19 cellular contexts compared by ENCODE assay signal in genomic region chr14:23097786-23098185, GRCh38. TPM values are rescaled to one million over a fixed set of nuclear protein-coding genes. Genes with fewer than 3 reads are reported as not detected.
DNase-seq lines count a peak whose midpoint lies in the region; ATAC-seq and TF ChIP-seq lines count a peak whose summit lies in the region.
"Had no signal": no experiment of that assay in that cellular context is flagged by ENCODE, and none has a peak within 500 bp of the region (broad histone marks: within the 10 kb centered on the region; RNA-seq: fewer than 3 reads in every experiment).

No MANE protein-coding gene starts in this region.

- no peaks in the 10 kb centered on the region for H3K27me3 Mint-ChIP-seq in T-helper 1 cell treated with Interleukin-12 subunit alpha and Interleukin-12 subunit beta and Interleukin-4 antibody, amounts not matched to agents 30 μg/mL and 1 μg/mL, for 36 hours (ENCODE audit: low read depth)
- H3K27me3 Mint-ChIP-seq in WTC11 (ENCODE audit: low read depth): no peaks in the 10 kb centered on the region; the same call in 1 of the 2 replicates
- H3K27me3 Mint-ChIP-seq: activated CD4-positive, alpha-beta memory T cell treated with anti-CD3 and anti-CD28 coated beads, Interleukin-2, amount 10 ng/mL, durations not matched to agents 7 days and 5 days had no signal

- no peaks in the 10 kb centered on the region for H3K27me3 ChIP-seq in neutrophil
- H3K27me3 ChIP-seq: transverse colon had no signal

- CTCF ChIA-PET in WTC11 (lab: Charles Lee): interaction anchor here (1.2 to 1.4 kb wide), 3 partner anchors 21 to 29 kb away, joined by 4 to 10 read pairs (median 6); no protein-coding TSS in a partner anchor

- TF ChIP-seq CTCF in WTC11 (IDR thresholded peaks at IDR 0.05) (no peak), neutrophil (IDR thresholded peaks at IDR 0.05) (no peak)

- H3K36me3 ChIP-seq in neutrophil: peaks cover 24% of the 10 kb centered on the region

- H3K4me1 Mint-ChIP-seq in T-helper 1 cell treated with Interleukin-12 subunit alpha and Interleukin-12 subunit beta and Interleukin-4 antibody, amounts not matched to agents 30 μg/mL and 1 μg/mL, for 36 hours (ENCODE audit: low read depth): peaks cover 19% of the 10 kb centered on the region
- peaks cover 46% of the 10 kb centered on the region for H3K4me1 Mint-ChIP-seq in WTC11

- DNase-seq in T-helper 1 cell: no peak
- DNase-seq in WTC11 (ENCODE audit: low spot score): no peak
- no peak for DNase-seq in HUDEP-2 (lab: John Stamatoyannopoulos, UW; ENCODE audit: unreplicated experiment in 76 of 76)
- no peak for DNase-seq in foreskin melanocyte
- DNase-seq: activated CD4-positive, alpha-beta memory T cell treated with anti-CD3 and anti-CD28 coated beads, Interleukin-2, amount 10 ng/mL, durations not matched to agents 7 days and 5 days; activated naive CD4-positive, alpha-beta T cell treated with anti-CD3 and anti-CD28 coated beads for 36 hours; Calu3; caudate nucleus; GDM1; NCI-H1105 treated with DMSO at 0.1 percent for 48 hours; NCI-H345; SIG-M5; stimulated activated CD4-positive, alpha-beta T cell treated with anti-CD3 and anti-CD28 coated beads, Interleukin-2, amount 100 ng/mL, for 48 hours; transverse colon had no signal

- H3K4me3 ChIP-seq in neutrophil (ENCODE audit: low read depth in 1 of 2, low read length in 1 of 2): no peak overlapping the region
- H3K4me3 ChIP-seq: transverse colon had no signal

- H3K9me3 Mint-ChIP-seq in T-helper 1 cell treated with Interleukin-12 subunit alpha and Interleukin-12 subunit beta and Interleukin-4 antibody, amounts not matched to agents 30 μg/mL and 1 μg/mL, for 36 hours: no peaks in the 10 kb centered on the region
- H3K9me3 Mint-ChIP-seq in WTC11: no peaks in the 10 kb centered on the region
- H3K9me3 Mint-ChIP-seq: activated CD4-positive, alpha-beta memory T cell treated with anti-CD3 and anti-CD28 coated beads, Interleukin-2, amount 10 ng/mL, durations not matched to agents 7 days and 5 days; activated naive CD4-positive, alpha-beta T cell treated with anti-CD3 and anti-CD28 coated beads for 36 hours; nephron had no signal

- H3K36me3 Mint-ChIP-seq in T-helper 1 cell treated with Interleukin-12 subunit alpha and Interleukin-12 subunit beta and Interleukin-4 antibody, amounts not matched to agents 30 μg/mL and 1 μg/mL, for 36 hours (ENCODE audit: low read depth): peaks cover 14% of the 10 kb centered on the region
- peaks cover 32% of the 10 kb centered on the region for H3K36me3 Mint-ChIP-seq in WTC11

- no peaks in the 10 kb centered on the region for H3K9me3 ChIP-seq in neutrophil
- H3K9me3 ChIP-seq: transverse colon had no signal

- peak overlapping the region; percentile 80 for H3K4me3 Mint-ChIP-seq in T-helper 1 cell treated with Interleukin-12 subunit alpha and Interleukin-12 subunit beta and Interleukin-4 antibody, amounts not matched to agents 30 μg/mL and 1 μg/mL, for 36 hours
- no peak overlapping the region; the same call in 1 of the 2 replicates for H3K4me3 Mint-ChIP-seq in WTC11
- H3K4me3 Mint-ChIP-seq: activated CD4-positive, alpha-beta memory T cell treated with anti-CD3 and anti-CD28 coated beads, Interleukin-2, amount 10 ng/mL, durations not matched to agents 7 days and 5 days; activated naive CD4-positive, alpha-beta T cell treated with anti-CD3 and anti-CD28 coated beads for 36 hours; nephron had no signal

- peaks cover 49 to 55% of the 10 kb centered on the region in 2 experiments for H3K4me1 ChIP-seq in neutrophil (ENCODE audit: control insufficient read depth in 1 of 2, insufficient read depth in 1 of 2, low read depth in 1 of 2, low read length in 1 of 2)

- peak overlapping the region; percentile 33 for H3K27ac ChIP-seq in neutrophil
- H3K27ac ChIP-seq: transverse colon had no signal

- POLR2A ChIA-PET in WTC11 (lab: Charles Lee): no interaction called here

- ATAC-seq in WTC11: no peak

- H3K27ac Mint-ChIP-seq in T-helper 1 cell treated with Interleukin-12 subunit alpha and Interleukin-12 subunit beta and Interleukin-4 antibody, amounts not matched to agents 30 μg/mL and 1 μg/mL, for 36 hours: no peak overlapping the region
- H3K27ac Mint-ChIP-seq in WTC11: peak overlapping the region; percentile 47; the same call in 1 of the 2 replicates
- H3K27ac Mint-ChIP-seq: activated CD4-positive, alpha-beta memory T cell treated with anti-CD3 and anti-CD28 coated beads, Interleukin-2, amount 10 ng/mL, durations not matched to agents 7 days and 5 days; nephron had no signal

TF ChIP-seq in WTC11, 78 proteins besides CTCF, POLR2A, EP300 and RAD21:
- TF ChIP-seq, protein P1, sequence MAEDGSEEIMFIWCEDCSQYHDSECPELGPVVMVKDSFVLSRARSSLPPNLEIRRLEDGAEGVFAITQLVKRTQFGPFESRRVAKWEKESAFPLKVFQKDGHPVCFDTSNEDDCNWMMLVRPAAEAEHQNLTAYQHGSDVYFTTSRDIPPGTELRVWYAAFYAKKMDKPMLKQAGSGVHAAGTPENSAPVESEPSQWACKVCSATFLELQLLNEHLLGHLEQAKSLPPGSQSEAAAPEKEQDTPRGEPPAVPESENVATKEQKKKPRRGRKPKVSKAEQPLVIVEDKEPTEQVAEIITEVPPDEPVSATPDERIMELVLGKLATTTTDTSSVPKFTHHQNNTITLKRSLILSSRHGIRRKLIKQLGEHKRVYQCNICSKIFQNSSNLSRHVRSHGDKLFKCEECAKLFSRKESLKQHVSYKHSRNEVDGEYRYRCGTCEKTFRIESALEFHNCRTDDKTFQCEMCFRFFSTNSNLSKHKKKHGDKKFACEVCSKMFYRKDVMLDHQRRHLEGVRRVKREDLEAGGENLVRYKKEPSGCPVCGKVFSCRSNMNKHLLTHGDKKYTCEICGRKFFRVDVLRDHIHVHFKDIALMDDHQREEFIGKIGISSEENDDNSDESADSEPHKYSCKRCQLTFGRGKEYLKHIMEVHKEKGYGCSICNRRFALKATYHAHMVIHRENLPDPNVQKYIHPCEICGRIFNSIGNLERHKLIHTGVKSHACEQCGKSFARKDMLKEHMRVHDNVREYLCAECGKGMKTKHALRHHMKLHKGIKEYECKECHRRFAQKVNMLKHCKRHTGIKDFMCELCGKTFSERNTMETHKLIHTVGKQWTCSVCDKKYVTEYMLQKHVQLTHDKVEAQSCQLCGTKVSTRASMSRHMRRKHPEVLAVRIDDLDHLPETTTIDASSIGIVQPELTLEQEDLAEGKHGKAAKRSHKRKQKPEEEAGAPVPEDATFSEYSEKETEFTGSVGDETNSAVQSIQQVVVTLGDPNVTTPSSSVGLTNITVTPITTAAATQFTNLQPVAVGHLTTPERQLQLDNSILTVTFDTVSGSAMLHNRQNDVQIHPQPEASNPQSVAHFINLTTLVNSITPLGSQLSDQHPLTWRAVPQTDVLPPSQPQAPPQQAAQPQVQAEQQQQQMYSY (CRISPR knock-in tag; IDR thresholded peaks at IDR 0.05): no peak
- no peak for TF ChIP-seq AR (CRISPR knock-in tag; IDR thresholded peaks at IDR 0.05)
- TF ChIP-seq ZNF263 (CRISPR knock-in tag; IDR thresholded peaks at IDR 0.05; ENCODE audit: low read depth): no peak
- TF ChIP-seq NR1H2 (CRISPR knock-in tag; IDR thresholded peaks at IDR 0.05): no peak
- TF ChIP-seq RELA (CRISPR knock-in tag; IDR thresholded peaks at IDR 0.05; ENCODE audit: borderline replicate concordance): no peak
- no peak for TF ChIP-seq NFATC4 (CRISPR knock-in tag; IDR thresholded peaks at IDR 0.05)
- TF ChIP-seq MXD4 (CRISPR knock-in tag; IDR thresholded peaks at IDR 0.05; ENCODE audit: borderline replicate concordance): no peak
- TF ChIP-seq CREM (CRISPR knock-in tag; IDR thresholded peaks at IDR 0.05): no peak
- no peak for TF ChIP-seq SOX15 (CRISPR knock-in tag; IDR thresholded peaks at IDR 0.05)
- TF ChIP-seq ZNF396 (CRISPR knock-in tag; IDR thresholded peaks at IDR 0.05; ENCODE audit: borderline replicate concordance): no peak
- TF ChIP-seq ZNF317 (CRISPR knock-in tag; IDR thresholded peaks at IDR 0.05; ENCODE audit: borderline replicate concordance, low read depth): no peak
- no peak for TF ChIP-seq MYBL2 (CRISPR knock-in tag; IDR thresholded peaks at IDR 0.05)
TF ChIP-seq in WTC11: peak in this region for 0.

RNA-seq across cellular contexts. Expression of gene C14orf119, which starts 2.5 kb away (rescaled TPM):
- total RNA-seq in WTC11 (2021): 67.8 to 81.3 TPM (median 71.3 TPM) in 3 replicates

RNA-seq across cellular contexts. Expression of gene ACIN1, which starts 2.9 kb away (rescaled TPM):
- total RNA-seq in WTC11 (2021): 196 to 229 TPM (median 204 TPM) in 3 replicates

RNA-seq across cellular contexts. Expression of gene CIROP, which starts 7.0 kb away (rescaled TPM):
- total RNA-seq in WTC11 (2021): 0.07 to 0.11 TPM in 2 of 3 replicates, not detected in the other
- total RNA-seq: activated CD4-positive, alpha-beta memory T cell treated with anti-CD3 and anti-CD28 coated beads, Interleukin-2, amount 10 ng/mL, durations not matched to agents 7 days and 5 days; activated naive CD4-positive, alpha-beta T cell treated with anti-CD3 and anti-CD28 coated beads for 36 hours; Calu3; fibroblast of villous mesenchyme; lower leg skin; transverse colon had no signal

RNA-seq across cellular contexts. Expression of gene CEBPE, which starts 21.3 kb away (rescaled TPM):
- not detected in 3 replicates for total RNA-seq in WTC11 (2021)
- total RNA-seq: Calu3, fibroblast of villous mesenchyme, lower leg skin, transverse colon had no signal

RNA-seq across cellular contexts. Expression of gene CDH24, which starts 40.5 kb away (rescaled TPM):
- total RNA-seq in WTC11 (2021): 17.9 to 18.8 TPM (median 18.8 TPM) in 3 replicates
